ENCODE assay signal across 25 cellular contexts in the genomic region with DNA sequence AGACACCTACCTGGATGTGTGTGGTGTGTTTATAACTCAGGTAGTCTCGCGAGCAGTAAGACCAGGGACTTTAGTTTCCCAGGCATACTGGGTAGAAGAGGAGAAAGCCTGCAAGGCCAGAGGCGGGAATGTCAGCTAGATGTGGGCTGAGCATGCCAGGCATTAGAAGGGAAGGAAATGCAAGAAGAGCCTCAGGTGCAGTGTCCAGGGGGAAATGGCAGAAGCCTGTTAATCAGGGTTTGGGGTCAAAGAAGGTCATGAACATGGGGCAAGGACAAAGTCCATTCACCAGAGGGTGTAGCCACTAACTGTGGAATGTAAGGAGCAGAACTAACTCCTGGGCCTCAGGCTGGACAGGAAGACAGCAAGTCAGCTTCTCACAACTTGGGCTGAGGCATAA.
"Had no signal": no experiment of that assay in that cellular context is flagged by ENCODE, and none has a peak within 500 bp of the region (broad histone marks: within the 10 kb centered on the region; RNA-seq: fewer than 3 reads in every experiment).

No MANE protein-coding gene starts in this region.

- H3K4me3 Mint-ChIP-seq: immature natural killer cell; memory B cell; naive thymus-derived CD4-positive, alpha-beta T cell; stimulated activated naive B cell treated with anti-CD40 and anti-IgM and Interleukin-4, amounts not matched to agents 10 μg/mL and 1 μg/mL and 100 μg/mL, for 72 hours; stimulated activated naive CD8-positive, alpha-beta T cell treated with anti-CD3 and anti-CD28 coated beads, Interleukin-15, amount 100 ng/mL, for 72 hours; type B pancreatic cell had no signal

- ATAC-seq: gastroesophageal sphincter; left cardiac atrium; lower lobe of right lung; naive thymus-derived CD4-positive, alpha-beta T cell; right cardiac atrium; stimulated activated naive B cell treated with anti-CD40 and anti-IgM and Interleukin-4, amounts not matched to agents 10 μg/mL and 1 μg/mL and 100 μg/mL, for 72 hours; stimulated activated naive CD8-positive, alpha-beta T cell treated with anti-CD3 and anti-CD28 coated beads, Interleukin-15, amount 100 ng/mL, for 72 hours had no signal

- H3K36me3 Mint-ChIP-seq: memory B cell; stimulated activated naive B cell treated with anti-CD40 and anti-IgM and Interleukin-4, amounts not matched to agents 10 μg/mL and 1 μg/mL and 100 μg/mL, for 72 hours; type B pancreatic cell had no signal

- H3K4me3 ChIP-seq: dorsolateral prefrontal cortex, esophagus squamous epithelium, gastroesophageal sphincter, left ventricle myocardium inferior, lower lobe of right lung, spleen, testis had no signal

- H3K27me3 Mint-ChIP-seq: memory B cell; stimulated activated naive B cell treated with anti-CD40 and anti-IgM and Interleukin-4, amounts not matched to agents 10 μg/mL and 1 μg/mL and 100 μg/mL, for 72 hours; type B pancreatic cell had no signal

- H3K9me3 ChIP-seq: esophagus squamous epithelium, gastroesophageal sphincter, left ventricle myocardium inferior, lower lobe of right lung, neutrophil, testis had no signal

- H3K27me3 ChIP-seq: dorsolateral prefrontal cortex, esophagus squamous epithelium, gastroesophageal sphincter, neutrophil, spleen, testis had no signal

- DNase-seq: cortex of kidney; dorsolateral prefrontal cortex; effector CD8-positive, alpha-beta T cell; esophagus squamous epithelium; foreskin fibroblast; immature natural killer cell; kidney; left cardiac atrium; left ventricle myocardium inferior; lower lobe of right lung; midbrain; naive thymus-derived CD4-positive, alpha-beta T cell; right cardiac atrium; spleen; stimulated activated CD4-positive, alpha-beta T cell treated with anti-CD3 and anti-CD28 coated beads, Interleukin-15, amount 100 ng/mL, for 24 hours; stimulated activated CD4-positive, alpha-beta T cell treated with anti-CD3 and anti-CD28 coated beads, Interleukin-1b, Interleukin-23, amount 100 ng/mL, for 48 hours; stimulated activated CD4-positive, alpha-beta T cell treated with anti-CD3 and anti-CD28 coated beads, Interleukin-4, amount 100 ng/mL, for 24 hours; stimulated activated naive B cell treated with anti-CD40 and anti-IgM and Interleukin-4, amounts not matched to agents 10 μg/mL and 1 μg/mL and 100 μg/mL, for 72 hours; stimulated activated naive CD8-positive, alpha-beta T cell treated with anti-CD3 and anti-CD28 coated beads, Interleukin-15, amount 100 ng/mL, for 72 hours; testis had no signal

- H3K27ac ChIP-seq: dorsolateral prefrontal cortex, epithelial cell of prostate, esophagus squamous epithelium, gastroesophageal sphincter, left ventricle myocardium inferior, lower lobe of right lung, neutrophil, spleen, testis had no signal

- H3K27ac Mint-ChIP-seq: immature natural killer cell; memory B cell; naive thymus-derived CD4-positive, alpha-beta T cell; stimulated activated naive B cell treated with anti-CD40 and anti-IgM and Interleukin-4, amounts not matched to agents 10 μg/mL and 1 μg/mL and 100 μg/mL, for 72 hours; stimulated activated naive CD8-positive, alpha-beta T cell treated with anti-CD3 and anti-CD28 coated beads, Interleukin-15, amount 100 ng/mL, for 72 hours; type B pancreatic cell had no signal

- H3K4me1 Mint-ChIP-seq: immature natural killer cell; memory B cell; stimulated activated naive B cell treated with anti-CD40 and anti-IgM and Interleukin-4, amounts not matched to agents 10 μg/mL and 1 μg/mL and 100 μg/mL, for 72 hours; stimulated activated naive CD8-positive, alpha-beta T cell treated with anti-CD3 and anti-CD28 coated beads, Interleukin-15, amount 100 ng/mL, for 72 hours had no signal

- H3K4me1 ChIP-seq: esophagus squamous epithelium, left ventricle myocardium inferior, lower lobe of right lung, spleen, testis had no signal

- H3K36me3 ChIP-seq: esophagus squamous epithelium, gastroesophageal sphincter, left ventricle myocardium inferior, lower lobe of right lung, neutrophil, spleen had no signal

- H3K9me3 Mint-ChIP-seq: stimulated activated naive CD8-positive, alpha-beta T cell treated with anti-CD3 and anti-CD28 coated beads, Interleukin-15, amount 100 ng/mL, for 72 hours had no signal
